ENCODE assay signal across 10 cellular contexts in the genomic region with DNA sequence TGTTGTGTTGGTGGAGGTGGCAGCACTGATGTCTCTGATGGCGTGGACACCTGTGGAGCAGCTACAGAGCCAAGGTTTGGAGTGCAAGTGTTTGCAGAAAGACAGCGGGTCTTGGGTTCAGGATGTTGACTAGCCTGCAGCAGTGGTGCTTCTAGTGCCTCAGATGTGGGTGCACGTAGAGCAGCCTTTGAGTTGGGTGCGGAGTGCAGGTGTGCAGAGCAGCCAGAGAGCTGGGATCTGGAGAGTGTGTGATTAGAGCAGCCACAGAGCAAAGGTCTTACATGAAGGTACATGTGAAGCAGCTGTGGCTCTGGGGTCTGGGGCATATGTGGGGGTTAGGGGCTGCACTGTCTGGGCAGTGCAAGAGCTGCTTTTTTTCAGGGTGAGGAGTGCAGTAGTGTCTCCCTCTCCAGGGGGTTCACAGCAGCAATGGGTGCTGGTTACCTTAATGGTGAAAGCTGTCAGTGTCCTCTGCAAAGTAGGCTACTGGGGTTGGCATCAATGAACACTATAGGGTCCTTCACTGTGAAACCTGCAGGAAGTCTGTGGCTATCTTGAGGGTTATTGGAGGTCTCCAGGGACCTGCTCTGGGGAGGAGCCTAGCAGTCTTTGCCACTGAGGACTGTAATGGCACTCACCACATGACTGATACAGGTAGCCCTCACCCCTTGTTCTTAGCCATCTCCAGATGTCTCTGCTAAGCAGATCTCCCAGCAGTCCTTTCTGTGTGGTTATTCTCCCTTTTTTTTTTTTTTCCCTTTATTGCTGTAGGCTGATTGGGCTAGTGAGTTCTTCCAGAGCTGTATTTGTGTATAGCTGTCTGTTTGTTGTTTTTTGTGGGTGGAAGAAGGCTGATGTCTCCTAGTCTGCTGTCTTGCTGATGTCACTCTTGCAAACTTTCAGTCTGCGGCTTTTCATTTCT. TPM values are rescaled to one million over a fixed set of nuclear protein-coding genes. Genes with fewer than 3 reads are reported as not detected.
DNase-seq lines count a peak whose midpoint lies in the region; ATAC-seq and TF ChIP-seq lines count a peak whose summit lies in the region.
"Had no signal": no experiment of that assay in that cellular context is flagged by ENCODE, and none has a peak within 500 bp of the region (broad histone marks: within the 10 kb centered on the region; RNA-seq: fewer than 3 reads in every experiment).

No MANE protein-coding gene starts in this region.

- POLR2A ChIA-PET in CD4-positive, alpha-beta T cell (lab: Charles Lee): interaction anchor here (0.6 to 2.4 kb wide), 10 partner anchors 11 to 92 kb away, joined by 3 to 13 read pairs (median 3); partner anchors contain the start of gene BIRC2

- CTCF ChIA-PET in CD4-positive, alpha-beta T cell (lab: Charles Lee): interaction anchor here (0.5 to 2.5 kb wide), 10 partner anchors 11 to 67 kb away, joined by 3 to 7 read pairs (median 3); no protein-coding TSS in a partner anchor

- H3K27me3 Mint-ChIP-seq in CD4-positive, alpha-beta T cell: no peaks in the 10 kb centered on the region
- no peaks in the 10 kb centered on the region for H3K27me3 Mint-ChIP-seq in activated naive CD8-positive, alpha-beta T cell treated with anti-CD3 and anti-CD28 coated beads, Interleukin-2, amount 50 U/mL, for 24 hours

- no peaks in the 10 kb centered on the region for H3K27me3 ChIP-seq in CD4-positive, alpha-beta T cell (ENCODE audit: control insufficient read depth, insufficient read depth, low read length)

- peak overlapping the region; percentile 44 for H3K4me3 Mint-ChIP-seq in CD4-positive, alpha-beta T cell
- peak overlapping the region; percentile 22 for H3K4me3 Mint-ChIP-seq in activated naive CD8-positive, alpha-beta T cell treated with anti-CD3 and anti-CD28 coated beads, Interleukin-2, amount 50 U/mL, for 24 hours

- intact Hi-C loops in CD4-positive, alpha-beta T cell (cut with DNase I, micrococcal nuclease): loop anchor here (1.0 to 10.0 kb wide), 3 partner anchors 15 to 583 kb away; no protein-coding TSS in a partner anchor

- H3K4me1 Mint-ChIP-seq in CD4-positive, alpha-beta T cell (ENCODE audit: low read depth): peaks cover 49% of the 10 kb centered on the region
- H3K4me1 Mint-ChIP-seq in activated naive CD8-positive, alpha-beta T cell treated with anti-CD3 and anti-CD28 coated beads, Interleukin-2, amount 50 U/mL, for 24 hours: peaks cover 48% of the 10 kb centered on the region

- ATAC-seq in CD4-positive, alpha-beta T cell (ENCODE audit: poor library complexity): peak; percentile 74
- ATAC-seq in GM19463 (IDR thresholded peaks at IDR 0.05; ENCODE audit: unreplicated experiment) (peak; percentile 97), HG03520 (IDR thresholded peaks at IDR 0.05; ENCODE audit: unreplicated experiment) (peak; percentile 67), HG02571 (IDR thresholded peaks at IDR 0.05; ENCODE audit: unreplicated experiment) (no peak)
- ATAC-seq in activated naive CD8-positive, alpha-beta T cell treated with anti-CD3 and anti-CD28 coated beads, Interleukin-2, amount 50 U/mL, for 24 hours: peak; percentile 89

- no peak for TF ChIP-seq CTCF in CD4-positive, alpha-beta T cell (IDR thresholded peaks at IDR 0.05)

- DNase-seq in CD4-positive, alpha-beta T cell: peak; percentile 35 to 65 (median 58)
- no peak for DNase-seq in activated naive CD8-positive, alpha-beta T cell treated with anti-CD3 and anti-CD28 coated beads, Interleukin-2, amount 50 U/mL, for 24 hours
- DNase-seq in NCI-H1105 (lab: John Stamatoyannopoulos, UW) (no peak), NCI-H2227 treated with DMSO at 0.1 percent for 48 hours (lab: John Stamatoyannopoulos, UW) (no peak), NCI-H510A (lab: John Stamatoyannopoulos, UW) (no peak)
- DNase-seq: DMS 273 treated with DMSO at 0.1 percent for 48 hours; effector CD8-positive, alpha-beta T cell had no signal

- peak overlapping the region; percentile 76 for H3K27ac ChIP-seq in CD4-positive, alpha-beta T cell (ENCODE audit: low read depth, low read length)

- peaks cover 7% of the 10 kb centered on the region for H3K9me3 ChIP-seq in CD4-positive, alpha-beta T cell (ENCODE audit: control insufficient read depth, low read length)

- peak overlapping the region; percentile 95 for H3K27ac Mint-ChIP-seq in CD4-positive, alpha-beta T cell
- H3K27ac Mint-ChIP-seq in activated naive CD8-positive, alpha-beta T cell treated with anti-CD3 and anti-CD28 coated beads, Interleukin-2, amount 50 U/mL, for 24 hours: peak overlapping the region; percentile 41

- H3K36me3 Mint-ChIP-seq in CD4-positive, alpha-beta T cell (ENCODE audit: low read depth): peaks cover 97% of the 10 kb centered on the region
- peaks cover 77% of the 10 kb centered on the region for H3K36me3 Mint-ChIP-seq in activated naive CD8-positive, alpha-beta T cell treated with anti-CD3 and anti-CD28 coated beads, Interleukin-2, amount 50 U/mL, for 24 hours (ENCODE audit: low read depth)

- H3K9me3 Mint-ChIP-seq in CD4-positive, alpha-beta T cell: peaks cover 5% of the 10 kb centered on the region
- peaks cover 15% of the 10 kb centered on the region for H3K9me3 Mint-ChIP-seq in activated naive CD8-positive, alpha-beta T cell treated with anti-CD3 and anti-CD28 coated beads, Interleukin-2, amount 50 U/mL, for 24 hours

RNA-seq across cellular contexts. Expression of gene BIRC2, which starts 14.3 kb away (rescaled TPM):
- 100 to 1,000 TPM; 107 to 109 TPM for total RNA-seq in CD4-positive, alpha-beta T cell

RNA-seq across cellular contexts. Expression of gene BIRC3, which starts 44.1 kb away (rescaled TPM):
- total RNA-seq in CD4-positive, alpha-beta T cell: 100 to 1,000 TPM; 115 to 124 TPM

Comparison
In these comparisons a context has a peak if more than half of its experiments do, and no peak if none do; other contexts are left out.
1. DNase-seq: peak in CD4-positive, alpha-beta T cell (10 of 10); none in activated naive CD8-positive, alpha-beta T cell treated with anti-CD3 and anti-CD28 coated beads, Interleukin-2, amount 50 U/mL, for 24 hours (single experiment), NCI-H1105 (single experiment), NCI-H2227 treated with DMSO at 0.1 percent for 48 hours (single experiment) and NCI-H510A (single experiment).